ENCODE assay signal across 26 cellular contexts in genomic region chr3:136428167-136428566, GRCh38.
DNase-seq lines count a peak whose midpoint lies in the region; ATAC-seq and TF ChIP-seq lines count a peak whose summit lies in the region.
"Had no signal": no experiment of that assay in that cellular context is flagged by ENCODE, and none has a peak within 500 bp of the region (broad histone marks: within the 10 kb centered on the region; RNA-seq: fewer than 3 reads in every experiment).

No MANE protein-coding gene starts in this region.

- no peak for ATAC-seq in memory B cell (ENCODE audit: low read depth)
- ATAC-seq in omental fat pad (ENCODE audit: low FRiP score): no peak
- ATAC-seq in HG02973 (IDR thresholded peaks at IDR 0.05; ENCODE audit: unreplicated experiment): no peak
- ATAC-seq in left colon: no peak
- ATAC-seq: activated naive CD4-positive, alpha-beta T cell treated with anti-CD3 and anti-CD28 coated beads, Interleukin-2, amount 50 U/mL, for 72 hours; Panc1; right cardiac atrium had no signal

- TF ChIP-seq CTCF in BE2C (IDR thresholded peaks at IDR 0.05; ENCODE audit: low read depth, low read length): no peak
- no peak for TF ChIP-seq CTCF in HEK293 (tag by site-specific recombination; IDR thresholded peaks at IDR 0.05)
- no peak for TF ChIP-seq CTCF in endodermal cell (conservative IDR thresholded peaks at IDR 0.05)
- TF ChIP-seq CTCF in omental fat pad (IDR thresholded peaks at IDR 0.05): no peak

- H3K27ac ChIP-seq in HEK293 (ENCODE audit: extremely low read depth, low read depth, low read length) (no peak overlapping the region), endodermal cell (ENCODE audit: low read depth, low read length) (no peak overlapping the region)
- H3K27ac ChIP-seq: colonic mucosa, thoracic aorta had no signal

- no peaks in the 10 kb centered on the region for H3K9me3 ChIP-seq in BE2C
- no peaks in the 10 kb centered on the region for H3K9me3 ChIP-seq in HEK293 (ENCODE audit: control insufficient read depth, insufficient read depth, low read depth, low read length)
- H3K9me3 ChIP-seq in endodermal cell (ENCODE audit: control insufficient read depth, low read length): no peaks in the 10 kb centered on the region
- H3K9me3 ChIP-seq: colonic mucosa, thoracic aorta had no signal

- H3K36me3 ChIP-seq in BE2C (no peaks in the 10 kb centered on the region), HEK293 (ENCODE audit: control insufficient read depth in 2 of 2, insufficient read depth in 1 of 2, low read length in 2 of 2) (peaks cover 0 to 2% of the 10 kb centered on the region in 2 experiments; a peak in 2 of 3 replicates), endodermal cell (ENCODE audit: control insufficient read depth, insufficient read depth, low read length) (peaks cover 9% of the 10 kb centered on the region)
- H3K36me3 ChIP-seq: colonic mucosa, thoracic aorta had no signal

- H3K27me3 Mint-ChIP-seq in endodermal cell (ENCODE audit: insufficient read depth): no peaks in the 10 kb centered on the region
- H3K27me3 Mint-ChIP-seq in memory B cell: no peaks in the 10 kb centered on the region
- H3K27me3 Mint-ChIP-seq: stimulated activated naive CD8-positive, alpha-beta T cell treated with anti-CD3 and anti-CD28 coated beads, Interleukin-15, Interleukin-2, amounts not matched to agents 100 ng/mL and 50 ng/mL, for 24 hours had no signal

- no peaks in the 10 kb centered on the region for H3K27me3 ChIP-seq in BE2C
- no peaks in the 10 kb centered on the region for H3K27me3 ChIP-seq in endodermal cell (ENCODE audit: control insufficient read depth, insufficient read depth, low read length, poor library complexity, severe bottlenecking)
- H3K27me3 ChIP-seq: colonic mucosa had no signal

- POLR2A ChIA-PET in HEK293 (lab: Yijun Ruan, JAX): interaction anchor here (0.6 kb wide), 1 partner anchor 846 kb away, joined by 6 read pairs; no protein-coding TSS in a partner anchor

- H3K9me3 Mint-ChIP-seq in endodermal cell (no peaks in the 10 kb centered on the region), memory B cell (no peaks in the 10 kb centered on the region)
- H3K9me3 Mint-ChIP-seq: activated naive CD4-positive, alpha-beta T cell treated with anti-CD3 and anti-CD28 coated beads, Interleukin-2, amount 50 U/mL, for 72 hours; stimulated activated naive CD8-positive, alpha-beta T cell treated with anti-CD3 and anti-CD28 coated beads, Interleukin-15, Interleukin-2, amounts not matched to agents 100 ng/mL and 50 ng/mL, for 24 hours had no signal

- DNase-seq in BE2C (peak; percentile 29), endodermal cell (peak; percentile 52), memory B cell (ENCODE audit: low spot score in 2 of 2) (no peak), omental fat pad (ENCODE audit: low spot score) (no peak), left colon (no peak)
- DNase-seq: activated CD4-positive, alpha-beta T cell treated with anti-CD3 and anti-CD28 coated beads for 48 hours; activated effector memory CD4-positive, alpha-beta T cell treated with Interleukin-2 at 50 U/mL for 16 hours; colonic mucosa; COR-L47; DND-41; effector CD4-positive, alpha-beta T cell; kidney; MV-4-11; NCI-H1436; NCI-H2081 treated with DMSO at 0.1 percent for 48 hours; NCI-H748 treated with DMSO at 0.1 percent for 48 hours; right cardiac atrium; Right ventricle myocardium superior; stimulated activated CD4-positive, alpha-beta T cell treated with anti-CD3 and anti-CD28 coated beads, Interleukin-1b, Interleukin-23, amount 100 ng/mL, for 48 hours had no signal

- H3K4me3 Mint-ChIP-seq in endodermal cell (no peak overlapping the region), memory B cell (no peak overlapping the region)
- H3K4me3 Mint-ChIP-seq: stimulated activated naive CD8-positive, alpha-beta T cell treated with anti-CD3 and anti-CD28 coated beads, Interleukin-15, Interleukin-2, amounts not matched to agents 100 ng/mL and 50 ng/mL, for 24 hours had no signal

- H3K27ac Mint-ChIP-seq in endodermal cell: no peak overlapping the region
- H3K27ac Mint-ChIP-seq in memory B cell: peak overlapping the region; percentile 48
- H3K27ac Mint-ChIP-seq: stimulated activated naive CD8-positive, alpha-beta T cell treated with anti-CD3 and anti-CD28 coated beads, Interleukin-15, Interleukin-2, amounts not matched to agents 100 ng/mL and 50 ng/mL, for 24 hours had no signal

- H3K4me1 Mint-ChIP-seq in endodermal cell (peaks cover 1% of the 10 kb centered on the region), memory B cell (no peaks in the 10 kb centered on the region)

- H3K4me3 ChIP-seq in BE2C (ENCODE audit: low read depth, low read length) (no peak overlapping the region), HEK293 (ENCODE audit: low read depth, low read length) (no peak overlapping the region), endodermal cell (ENCODE audit: low read length) (no peak overlapping the region)
- H3K4me3 ChIP-seq: colonic mucosa, smooth muscle cell, thoracic aorta had no signal

- H3K4me1 ChIP-seq in BE2C (peaks cover 9% of the 10 kb centered on the region; the same call in 1 of the 2 replicates), HEK293 (ENCODE audit: control insufficient read depth, insufficient read depth, low read length) (no peaks in the 10 kb centered on the region), endodermal cell (ENCODE audit: control insufficient read depth, insufficient read depth, low read length) (no peaks in the 10 kb centered on the region)
- H3K4me1 ChIP-seq: colonic mucosa had no signal

- CTCF ChIA-PET in HEK293 (lab: Yijun Ruan, JAX): interaction anchor here (0.6 kb wide), 1 partner anchor 1625 kb away, joined by 3 read pairs; no protein-coding TSS in a partner anchor

- WGBS in endodermal cell (ENCODE audit: insufficient coverage in 1 of 2, insufficient read length in 1 of 2), 2 experiments: 91% methylated on average over 2 of the region's 2 CpGs; no CpG with 5 or more reads in 1 of the 2 experiments

- no peak overlapping the region for H3K9ac ChIP-seq in endodermal cell (ENCODE audit: extremely low read depth, low read length, poor library complexity, severe bottlenecking)

- intact Hi-C loops in left colon (cut with DNase I, micrococcal nuclease): no loop called here

- peaks cover 20% of the 10 kb centered on the region for H3K36me3 Mint-ChIP-seq in endodermal cell (ENCODE audit: low read depth)
- peaks cover 20% of the 10 kb centered on the region for H3K36me3 Mint-ChIP-seq in memory B cell

TF ChIP-seq in HEK293, 187 proteins besides CTCF, POLR2A, EP300 and RAD21:
- TF ChIP-seq ZNF837 (tag by site-specific recombination; IDR thresholded peaks at IDR 0.05): no peak
- TF ChIP-seq ZNF292 (tag by site-specific recombination; IDR thresholded peaks at IDR 0.05; ENCODE audit: borderline replicate concordance, low read depth): no peak
- no peak for TF ChIP-seq ZNF280C (tag by site-specific recombination; IDR thresholded peaks at IDR 0.05)
- TF ChIP-seq ZNF768 (tag by site-specific recombination; IDR thresholded peaks at IDR 0.05): no peak
- peak; percentile 14; the same call in 1 of the 2 replicates for TF ChIP-seq FEZF1 (tag by site-specific recombination; IDR thresholded peaks at IDR 0.05)

Comparison
In these comparisons a context has a peak if more than half of its experiments do, and no peak if none do; other contexts are left out.
1. DNase-seq: peak in BE2C (single experiment) and endodermal cell (single experiment); none in memory B cell (0 of 2), omental fat pad (single experiment) and left colon (0 of 2).